Comparison of ENCODE assay signal across 2 cellular contexts in genomic region chr22:27078064-27078463, GRCh38.
DNase-seq lines count a peak whose midpoint lies in the region; ATAC-seq, FAIRE-seq and TF ChIP-seq lines count a peak whose summit lies in the region.
"Not testable (repeated sequence)": the region's sequence is repeated elsewhere in the genome, so short reads cannot be mapped to it uniquely, and the experiment has no call there.

No MANE protein-coding gene starts in this region.

- CTCF ChIA-PET in HEK293 (lab: Yijun Ruan, JAX); K562 (lab: Yijun Ruan, JAX; ENCODE audit: low intra/inter-chr PET ratio): not testable (repeated sequence)

- not testable (repeated sequence) for H2AFZ ChIP-seq in K562 (ENCODE audit: low read depth, low read length)

- H3K27me3 ChIP-seq in K562 (ENCODE audit: control insufficient read depth in 2 of 2, insufficient read depth in 2 of 2, low read length in 2 of 2): not testable (repeated sequence)

- 0% methylated on average over 3 of the region's 3 CpGs for WGBS in K562 (ENCODE audit: insufficient coverage, low coverage, missing lambda C conversion rate)

- not testable (repeated sequence) for FAIRE-seq in K562 (lab: Jason Lieb, UNC)

- not testable (repeated sequence) for TF ChIP-seq RAD21 in K562 (CRISPR knock-in tag; conservative IDR thresholded peaks at IDR 0.05 in 1 of 2, IDR thresholded peaks at IDR 0.05 in 1 of 2)

- not testable (repeated sequence) for BruUV-seq in K562 (replicated peaks; lab: Mats Ljungman, UMichigan)

- TF ChIP-seq EP300 in K562 (IDR thresholded peaks at IDR 0.05; ENCODE audit: low read length): not testable (repeated sequence)

- not testable (repeated sequence) for H3K4me1 ChIP-seq in HEK293 (ENCODE audit: control insufficient read depth, insufficient read depth, low read length); K562 (replicated peaks in 1 of 2; ENCODE audit: control insufficient read depth in 2 of 2, insufficient read depth in 2 of 2, low read length in 2 of 2)

- not testable (repeated sequence) for H4K20me1 ChIP-seq in K562 (replicated peaks; ENCODE audit: control insufficient read depth, insufficient read depth, low read length)

- intact Hi-C loops in K562 (cut with micrococcal nuclease): not testable (repeated sequence)

- not testable (repeated sequence) for H3K9me3 ChIP-seq in HEK293 (ENCODE audit: control insufficient read depth, insufficient read depth, low read depth, low read length); K562 (replicated peaks; ENCODE audit: control insufficient read depth, insufficient read depth, low read depth, low read length)

- not testable (repeated sequence) for TF ChIP-seq CTCF in HEK293 (tag by site-specific recombination; IDR thresholded peaks at IDR 0.05); K562 (IDR thresholded peaks at IDR 0.05 in 2 of 3, conservative IDR thresholded peaks at IDR 0.05 in 1 of 3; ENCODE audit: insufficient read depth in 2 of 3, low read depth in 1 of 3, low read length in 3 of 3)

- H3K36me3 ChIP-seq in HEK293 (ENCODE audit: control insufficient read depth in 2 of 2, insufficient read depth in 1 of 2, low read length in 2 of 2); K562 (ENCODE audit: control insufficient read depth, insufficient read depth, low read length): not testable (repeated sequence)

- not testable (repeated sequence) for H3K9me1 ChIP-seq in K562 (ENCODE audit: control insufficient read depth, insufficient read depth, low read length)

- ATAC-seq in K562: not testable (repeated sequence)

- H3K4me3 ChIP-seq in HEK293 (ENCODE audit: low read depth, low read length); K562: not testable (repeated sequence)

- not testable (repeated sequence) for H3K79me2 ChIP-seq in K562 (ENCODE audit: control insufficient read depth, insufficient read depth, low read length)

- not testable (repeated sequence) for H3K27ac ChIP-seq in HEK293 (ENCODE audit: extremely low read depth, low read depth, low read length); K562 (ENCODE audit: extremely low read depth, low read depth, low read length)

- H3K4me2 ChIP-seq in K562 (ENCODE audit: insufficient read depth, low read length): not testable (repeated sequence)

- TF ChIP-seq POLR2A in K562 (conservative IDR thresholded peaks at IDR 0.05): not testable (repeated sequence)

- POLR2A ChIA-PET in HEK293 (lab: Yijun Ruan, JAX); K562 (lab: Yijun Ruan, JAX): not testable (repeated sequence)

- H3K9ac ChIP-seq in K562 (ENCODE audit: insufficient read depth in 1 of 2, low read depth in 2 of 2, low read length in 2 of 2): not testable (repeated sequence)

- not testable (repeated sequence) for DNase-seq in K562 (ENCODE audit: extremely low read depth in 1 of 4, low spot score in 3 of 4)

- in situ Hi-C loops in K562 (cut with MboI): not testable (repeated sequence)

TF ChIP-seq in HEK293, 187 proteins besides CTCF, POLR2A, EP300 and RAD21:
- TF ChIP-seq ZNF146 (tag by site-specific recombination; IDR thresholded peaks at IDR 0.05): peak; percentile 79

TF ChIP-seq in K562, 482 proteins besides CTCF, POLR2A, EP300 and RAD21:
- TF ChIP-seq RBM25 (IDR thresholded peaks at IDR 0.05; ENCODE audit: low read depth, low read length, severe bottlenecking): peak; percentile 13
- TF ChIP-seq ZNF146 (CRISPR knock-in tag; IDR thresholded peaks at IDR 0.05; ENCODE audit: unreplicated experiment): peak; percentile 57
